In genomic region chr9:131167936-131168335, GRCh38 we compare ENCODE assay signal across 12 cellular contexts. TPM values are rescaled to one million over a fixed set of nuclear protein-coding genes. Genes with fewer than 3 reads are reported as not detected.
A peak's percentile ranks its signal among the peaks of the same experiment; 100 is the strongest.
DNase-seq lines count a peak whose midpoint lies in the region; ATAC-seq and TF ChIP-seq lines count a peak whose summit lies in the region.
"Had no signal": no experiment of that assay in that cellular context is flagged by ENCODE, and none has a peak within 500 bp of the region (broad histone marks: within the 10 kb centered on the region; RNA-seq: fewer than 3 reads in every experiment).

No MANE protein-coding gene starts in this region.

- peak; percentile 27 for ATAC-seq in Right ventricle myocardium superior (ENCODE audit: poor library complexity)
- ATAC-seq in heart left ventricle: no peak
- no peak for ATAC-seq in effector memory CD8-positive, alpha-beta T cell (replicated peaks)
- ATAC-seq in naive thymus-derived CD4-positive, alpha-beta T cell: no peak
- no peak for ATAC-seq in activated CD8-positive, alpha-beta T cell treated with anti-CD3 and anti-CD28 coated beads for 36 hours
- ATAC-seq: HCT116 had no signal

- intact Hi-C loops in Right ventricle myocardium superior (cut with DNase I) (no loop called here), heart left ventricle (cut with DNase I) (no loop called here), OCI-LY7 (cut with micrococcal nuclease; ENCODE audit: unreplicated experiment) (loop anchor here (2.0 kb wide), 1 partner anchor 31 kb away; no protein-coding TSS in a partner anchor)
- intact Hi-C loops in naive thymus-derived CD4-positive, alpha-beta T cell (cut with micrococcal nuclease): no loop called here
- intact Hi-C loops in activated CD8-positive, alpha-beta T cell treated with anti-CD3 and anti-CD28 coated beads for 36 hours (cut with micrococcal nuclease): no loop called here

- H3K9me3 ChIP-seq in heart left ventricle (no peaks in the 10 kb centered on the region), OCI-LY7 (ENCODE audit: low read length) (no peaks in the 10 kb centered on the region)
- no peaks in the 10 kb centered on the region for H3K9me3 ChIP-seq in naive thymus-derived CD4-positive, alpha-beta T cell (ENCODE audit: control insufficient read depth in 2 of 3, low read length in 3 of 3)
- H3K9me3 ChIP-seq: BLaER1 had no signal

- peaks cover 4 to 10% of the 10 kb centered on the region in 2 donors for H3K4me1 Mint-ChIP-seq in effector memory CD8-positive, alpha-beta T cell (ENCODE audit: low read depth in 2 of 2)
- peaks cover 4 to 25% (median 11%) of the 10 kb centered on the region in 7 donors for H3K4me1 Mint-ChIP-seq in naive thymus-derived CD4-positive, alpha-beta T cell
- H3K4me1 Mint-ChIP-seq in activated CD8-positive, alpha-beta T cell treated with anti-CD3 and anti-CD28 coated beads for 36 hours (ENCODE audit: low read depth): peaks cover 4% of the 10 kb centered on the region

- peak overlapping the region; percentile 6 to 35 for H3K27ac Mint-ChIP-seq in effector memory CD8-positive, alpha-beta T cell
- peak overlapping the region in 5 of 9 donors; percentile 11 to 76 (median 54) for H3K27ac Mint-ChIP-seq in naive thymus-derived CD4-positive, alpha-beta T cell
- H3K27ac Mint-ChIP-seq in activated CD8-positive, alpha-beta T cell treated with anti-CD3 and anti-CD28 coated beads for 36 hours: no peak overlapping the region

- POLR2A ChIA-PET in naive thymus-derived CD4-positive, alpha-beta T cell (lab: Charles Lee): no interaction called here
- POLR2A ChIA-PET in OCI-LY7 (lab: Charles Lee): no interaction called here
- POLR2A ChIA-PET in activated CD8-positive, alpha-beta T cell treated with anti-CD3 and anti-CD28 coated beads for 36 hours (lab: Charles Lee): no interaction called here

- H3K9me3 Mint-ChIP-seq in effector memory CD8-positive, alpha-beta T cell: no peaks in the 10 kb centered on the region
- no peaks in the 10 kb centered on the region for H3K9me3 Mint-ChIP-seq in naive thymus-derived CD4-positive, alpha-beta T cell
- peaks cover 2% of the 10 kb centered on the region for H3K9me3 Mint-ChIP-seq in activated CD8-positive, alpha-beta T cell treated with anti-CD3 and anti-CD28 coated beads for 36 hours

- no peaks in the 10 kb centered on the region for H3K27me3 Mint-ChIP-seq in effector memory CD8-positive, alpha-beta T cell
- no peaks in the 10 kb centered on the region for H3K27me3 Mint-ChIP-seq in naive thymus-derived CD4-positive, alpha-beta T cell
- H3K27me3 Mint-ChIP-seq in activated CD8-positive, alpha-beta T cell treated with anti-CD3 and anti-CD28 coated beads for 36 hours: no peaks in the 10 kb centered on the region

- no peak overlapping the region for H3K4me2 ChIP-seq in OCI-LY7 (ENCODE audit: low read length)
- H3K4me2 ChIP-seq: BLaER1 had no signal

- H3K79me2 ChIP-seq in OCI-LY7 (ENCODE audit: insufficient read depth, low read depth, low read length): no peaks in the 10 kb centered on the region

- no TSS peak for BruUV-seq in OCI-LY7 (replicated peaks; lab: Mats Ljungman, UMichigan)

- WGBS in heart left ventricle, 4 donors: 80 to 97% (median 88%) methylated on average over 4 of the region's 4 CpGs

- H3K4me3 ChIP-seq in heart left ventricle: no peak overlapping the region
- no peak overlapping the region for H3K4me3 ChIP-seq in naive thymus-derived CD4-positive, alpha-beta T cell (ENCODE audit: low read length)
- no peak overlapping the region for H3K4me3 ChIP-seq in OCI-LY7 (ENCODE audit: low read depth, low read length, poor library complexity, severe bottlenecking)
- H3K4me3 ChIP-seq: BLaER1 had no signal

- H3K27ac ChIP-seq in heart left ventricle (no peak overlapping the region), OCI-LY7 (ENCODE audit: low read depth, low read length, poor library complexity, severe bottlenecking) (no peak overlapping the region)
- H3K27ac ChIP-seq in naive thymus-derived CD4-positive, alpha-beta T cell (ENCODE audit: low read depth, low read length): no peak overlapping the region
- H3K27ac ChIP-seq: BLaER1, HL-60 had no signal

- H3K4me1 ChIP-seq in heart left ventricle (peaks cover 0 to 6% (median 0%) of the 10 kb centered on the region in 12 donors), OCI-LY7 (ENCODE audit: insufficient read depth, low read length, poor library complexity, severe bottlenecking) (no peaks in the 10 kb centered on the region)
- H3K4me1 ChIP-seq in naive thymus-derived CD4-positive, alpha-beta T cell (ENCODE audit: control insufficient read depth in 2 of 2, insufficient read depth in 2 of 2, low read length in 2 of 2): no peaks in the 10 kb centered on the region
- H3K4me1 ChIP-seq: BLaER1 had no signal

- H4K20me1 ChIP-seq in OCI-LY7 (ENCODE audit: insufficient read depth, low read length): no peaks in the 10 kb centered on the region

- TF ChIP-seq CTCF in heart left ventricle (IDR thresholded peaks at IDR 0.05) (no peak), OCI-LY7 (conservative IDR thresholded peaks at IDR 0.05; ENCODE audit: low read length) (no peak)
- no peak for TF ChIP-seq CTCF in activated CD8-positive, alpha-beta T cell treated with anti-CD3 and anti-CD28 coated beads for 36 hours (IDR thresholded peaks at IDR 0.05)

- peaks cover 46% of the 10 kb centered on the region for H3K36me3 Mint-ChIP-seq in effector memory CD8-positive, alpha-beta T cell (ENCODE audit: insufficient read depth)
- H3K36me3 Mint-ChIP-seq in naive thymus-derived CD4-positive, alpha-beta T cell: peaks cover 12 to 63% (median 33%) of the 10 kb centered on the region in 5 donors
- H3K36me3 Mint-ChIP-seq in activated CD8-positive, alpha-beta T cell treated with anti-CD3 and anti-CD28 coated beads for 36 hours (ENCODE audit: low read depth): peaks cover 55% of the 10 kb centered on the region

- no peak overlapping the region for H3K4me3 Mint-ChIP-seq in effector memory CD8-positive, alpha-beta T cell
- no peak overlapping the region for H3K4me3 Mint-ChIP-seq in naive thymus-derived CD4-positive, alpha-beta T cell
- no peak overlapping the region for H3K4me3 Mint-ChIP-seq in activated CD8-positive, alpha-beta T cell treated with anti-CD3 and anti-CD28 coated beads for 36 hours

- H3K9me2 ChIP-seq in OCI-LY7 (ENCODE audit: insufficient read depth, low read length): no peaks in the 10 kb centered on the region

- H3K27me3 ChIP-seq in heart left ventricle: no peaks in the 10 kb centered on the region
- no peaks in the 10 kb centered on the region for H3K27me3 ChIP-seq in naive thymus-derived CD4-positive, alpha-beta T cell (ENCODE audit: control insufficient read depth in 2 of 2, insufficient read depth in 2 of 2, low read length in 2 of 2)
- H3K27me3 ChIP-seq: BLaER1 had no signal

- DNase-seq in Right ventricle myocardium superior (no peak), heart left ventricle (no peak), superior temporal gyrus (ENCODE audit: extremely low spot score) (no peak), OCI-LY7 (ENCODE audit: low spot score) (no peak)
- DNase-seq in effector memory CD8-positive, alpha-beta T cell: no peak
- DNase-seq in naive thymus-derived CD4-positive, alpha-beta T cell: no peak
- no peak for DNase-seq in activated CD8-positive, alpha-beta T cell treated with anti-CD3 and anti-CD28 coated beads for 36 hours
- DNase-seq: 8988T, AML-193 had no signal

- H2AFZ ChIP-seq in OCI-LY7 (ENCODE audit: low read length): no peak overlapping the region

- TF ChIP-seq POLR2A in heart left ventricle (IDR thresholded peaks at IDR 0.05): no peak

- H3K36me3 ChIP-seq in heart left ventricle (peaks cover 0 to 74% (median 59%) of the 10 kb centered on the region in 9 donors), OCI-LY7 (ENCODE audit: insufficient read depth, low read length) (peaks cover 76% of the 10 kb centered on the region)
- peaks cover 10 to 52% (median 13%) of the 10 kb centered on the region in 3 experiments for H3K36me3 ChIP-seq in naive thymus-derived CD4-positive, alpha-beta T cell (ENCODE audit: control insufficient read depth in 2 of 3, insufficient read depth in 3 of 3, low read length in 3 of 3)

- CTCF ChIA-PET in naive thymus-derived CD4-positive, alpha-beta T cell (lab: Charles Lee): interaction anchor here (0.6 to 1.7 kb wide), 2 partner anchors 10 to 83 kb away, joined by 4 to 7 read pairs; no protein-coding TSS in a partner anchor
- CTCF ChIA-PET in OCI-LY7 (lab: Charles Lee; ENCODE audit: unreplicated experiment): no interaction called here
- CTCF ChIA-PET in activated CD8-positive, alpha-beta T cell treated with anti-CD3 and anti-CD28 coated beads for 36 hours (lab: Charles Lee): interaction anchor here (1.4 to 5.4 kb wide), 3 partner anchors 13 to 182 kb away, joined by 5 to 45 read pairs (median 6); no protein-coding TSS in a partner anchor

RNA-seq across cellular contexts. Expression of gene NUP214, which starts 42.5 kb away (rescaled TPM):
- total RNA-seq in Right ventricle myocardium superior (22.4 TPM), heart left ventricle (10 to 100 TPM; 19.2 to 45.1 (median 25.7) TPM), OCI-LY7 (2022) (67.1 and 69.6 TPM in 2 replicates)
- 10 to 100 TPM; 13.7 to 13.8 TPM for polyA plus RNA-seq in heart left ventricle
- total RNA-seq in naive thymus-derived CD4-positive, alpha-beta T cell: 100 to 1,000 TPM in 2 of 5 experiments, 10 to 100 TPM in 3; 74.9 to 116 (median 82.6) TPM
- polyA plus RNA-seq in naive thymus-derived CD4-positive, alpha-beta T cell: 10 to 100 TPM; 18.2 to 39.7 TPM
- total RNA-seq in OCI-LY7 (2014; rRNA removed; shearing (Covaris generic)): 17.0 and 19.7 TPM in 2 replicates
- total RNA-seq in activated CD8-positive, alpha-beta T cell treated with anti-CD3 and anti-CD28 coated beads for 36 hours: 10 to 100 TPM; 57.6 to 58.3 TPM
